Comparison of ENCODE assay signal across 6 cellular contexts in genomic region chr7:41421056-41421455, GRCh38.
"Had no signal": no experiment of that assay in that cellular context is flagged by ENCODE, and none has a peak within 500 bp of the region (broad histone marks: within the 10 kb centered on the region; RNA-seq: fewer than 3 reads in every experiment).

No MANE protein-coding gene starts in this region.

- H3K9ac ChIP-seq: GM23248 had no signal

- H3K27ac Mint-ChIP-seq: H9 had no signal

- H3K4me3 Mint-ChIP-seq: H9 had no signal

- H3K9me3 Mint-ChIP-seq: H9 had no signal

- H3K27ac ChIP-seq: GM23248 had no signal

- ATAC-seq: K562 had no signal

- H2AFZ ChIP-seq: GM23248 had no signal

- H3K4me3 ChIP-seq: GM23248, K562 had no signal

- DNase-seq: GM23248, H9, HCEC 1CT, IMR-90, KG1 had no signal
